Comparison of ENCODE assay signal across 9 cellular contexts in the genomic region with DNA sequence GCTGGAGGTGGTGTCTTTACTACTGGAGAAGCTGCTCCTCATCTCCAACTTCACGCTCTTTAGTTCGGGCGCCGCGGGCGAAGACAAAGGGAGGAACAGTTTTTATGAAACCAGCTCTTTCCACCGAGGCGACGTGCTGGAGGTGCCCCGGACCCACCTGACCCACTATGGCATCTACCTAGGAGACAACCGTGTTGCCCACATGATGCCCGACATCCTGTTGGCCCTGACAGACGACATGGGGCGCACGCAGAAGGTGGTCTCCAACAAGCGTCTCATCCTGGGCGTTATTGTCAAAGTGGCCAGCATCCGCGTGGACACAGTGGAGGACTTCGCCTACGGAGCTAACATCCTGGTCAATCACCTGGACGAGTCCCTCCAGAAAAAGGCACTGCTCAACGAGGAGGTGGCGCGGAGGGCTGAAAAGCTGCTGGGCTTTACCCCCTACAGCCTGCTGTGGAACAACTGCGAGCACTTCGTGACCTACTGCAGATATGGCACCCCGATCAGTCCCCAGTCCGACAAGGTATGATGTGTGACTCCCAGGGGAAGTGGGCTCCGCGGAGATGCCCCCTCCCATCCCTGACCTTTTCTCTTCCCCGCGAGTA. TPM values are rescaled to one million over a fixed set of nuclear protein-coding genes. Genes with fewer than 3 reads are reported as not detected.
DNase-seq lines count a peak whose midpoint lies in the region; ATAC-seq and TF ChIP-seq lines count a peak whose summit lies in the region.
"Had no signal": no experiment of that assay in that cellular context is flagged by ENCODE, and none has a peak within 500 bp of the region (broad histone marks: within the 10 kb centered on the region; RNA-seq: fewer than 3 reads in every experiment).

No MANE protein-coding gene starts in this region.

- H3K9me3 Mint-ChIP-seq in chondrocyte (ENCODE audit: low read depth): no peaks in the 10 kb centered on the region

- H3K4me1 Mint-ChIP-seq in chondrocyte (ENCODE audit: low read depth): peaks cover 21% of the 10 kb centered on the region

- no peak overlapping the region for H3K27ac ChIP-seq in cardiac muscle cell
- H3K27ac ChIP-seq in muscle layer of colon (ENCODE audit: low read depth, low read length): no peak overlapping the region
- no peak overlapping the region for H3K27ac ChIP-seq in transverse colon
- H3K27ac ChIP-seq: C4-2B had no signal

- in situ Hi-C loops in transverse colon (cut with MboI; ENCODE audit: low pct_ligation_motif_present in 1 of 4, low pct_unique_long_range_greater_than_20kb in 1 of 4, low sequenced_read_pairs in 3 of 4): no loop called here

- intact Hi-C loops in cardiac septum (cut with DNase I): no loop called here
- intact Hi-C loops in transverse colon (cut with DNase I; ENCODE audit: low total_unique reads): no loop called here

- no peak for TF ChIP-seq POLR2A in transverse colon (IDR thresholded peaks at IDR 0.05)

- H3K36me3 Mint-ChIP-seq in chondrocyte (ENCODE audit: low read depth): peaks cover 3% of the 10 kb centered on the region

- ATAC-seq in GM21360 (IDR thresholded peaks at IDR 0.05; ENCODE audit: unreplicated experiment): no peak

- H3K4me3 Mint-ChIP-seq in chondrocyte (ENCODE audit: unreplicated experiment): peak overlapping the region; percentile 51

- H3K4me3 ChIP-seq in cardiac muscle cell (peak overlapping the region; percentile 54), muscle layer of colon (ENCODE audit: low read depth in 1 of 2, low read length in 2 of 2) (peak overlapping the region; percentile 74 to 82), transverse colon (peak overlapping the region in 3 of 4 donors; percentile 46 to 59 (median 47))

- peaks cover 78% of the 10 kb centered on the region for H3K27me3 Mint-ChIP-seq in chondrocyte (ENCODE audit: low read depth)

- no peak for TF ChIP-seq EP300 in transverse colon (IDR thresholded peaks at IDR 0.05; ENCODE audit: low read depth)

- WGBS in transverse colon (ENCODE audit: low coverage in 1 of 2), 2 donors: 9 to 24% methylated on average over 4 to 33 of the region's 33 CpGs

- no peak for TF ChIP-seq CTCF in cardiac muscle cell (IDR thresholded peaks at IDR 0.05; ENCODE audit: low read depth, low read length)
- TF ChIP-seq CTCF in chondrocyte (IDR thresholded peaks at IDR 0.05): no peak
- TF ChIP-seq CTCF in transverse colon (IDR thresholded peaks at IDR 0.05): no peak

- H3K27me3 ChIP-seq in cardiac muscle cell (peaks cover 64% of the 10 kb centered on the region), muscle layer of colon (ENCODE audit: control insufficient read depth in 1 of 2, insufficient read depth in 2 of 2, low read length in 2 of 2) (peaks cover 8 to 19% of the 10 kb centered on the region in 2 donors), transverse colon (peaks cover 76% of the 10 kb centered on the region)

- H3K9me3 ChIP-seq in cardiac muscle cell (ENCODE audit: low read depth): no peaks in the 10 kb centered on the region
- no peaks in the 10 kb centered on the region for H3K9me3 ChIP-seq in muscle layer of colon (ENCODE audit: low read length)
- no peaks in the 10 kb centered on the region for H3K9me3 ChIP-seq in transverse colon

- H3K27ac Mint-ChIP-seq in chondrocyte (ENCODE audit: unreplicated experiment): no peak overlapping the region

- H3K4me1 ChIP-seq in cardiac muscle cell (ENCODE audit: low read depth): peaks cover 8% of the 10 kb centered on the region
- H3K4me1 ChIP-seq in muscle layer of colon (ENCODE audit: insufficient read depth, low read length): peaks cover 8% of the 10 kb centered on the region
- peaks cover 0 to 29% (median 9%) of the 10 kb centered on the region in 4 donors for H3K4me1 ChIP-seq in transverse colon

- no peaks in the 10 kb centered on the region for H3K36me3 ChIP-seq in cardiac muscle cell
- no peaks in the 10 kb centered on the region for H3K36me3 ChIP-seq in muscle layer of colon (ENCODE audit: insufficient read depth, low read length)
- H3K36me3 ChIP-seq in transverse colon: no peaks in the 10 kb centered on the region

- DNase-seq in cardiac muscle cell (ENCODE audit: low read depth in 1 of 2, low spot score in 1 of 2) (no peak), cardiac septum (ENCODE audit: low spot score) (no peak), chondrocyte (ENCODE audit: low spot score) (no peak), transverse colon (no peak)
- no peak for DNase-seq in effector CD4-positive, alpha-beta T cell
- DNase-seq in stimulated activated CD4-positive, alpha-beta T cell treated with anti-CD3 and anti-CD28 coated beads, Interleukin-1b, Interleukin-23, amount 100 ng/mL, for 48 hours: no peak

- no peak overlapping the region for H3K9ac ChIP-seq in muscle layer of colon (ENCODE audit: low read length)

RNA-seq across cellular contexts. Expression of a gene that starts 0.6 kb away (rescaled TPM):
- total RNA-seq in cardiac muscle cell (2.5 and 5.8 TPM in 2 replicates), cardiac septum (0.16 TPM), chondrocyte (0.05 TPM in 1 of 3 replicates, not detected in the others), transverse colon (under 1 TPM in 3 of 4 donors, not detected in 1; 0.32 to 0.80 (median 0.41) TPM)
- polyA plus RNA-seq in cardiac muscle cell: 7.6 and 12.6 TPM in 2 replicates

RNA-seq across cellular contexts. Expression of a gene that starts 36.6 kb away (rescaled TPM):
- total RNA-seq in cardiac muscle cell (0.11 and 0.33 TPM in 2 replicates), cardiac septum (0.13 TPM), chondrocyte (not detected in 3 replicates), transverse colon (not detected)
- polyA plus RNA-seq in cardiac muscle cell: 0.24 and 0.75 TPM in 2 replicates
